In genomic region chr12:8696402-8697100, GRCh38 we compare ENCODE assay signal across 8 cellular contexts. TPM values are rescaled to one million over a fixed set of nuclear protein-coding genes. Genes with fewer than 3 reads are reported as not detected.
DNase-seq lines count a peak whose midpoint lies in the region; ATAC-seq, FAIRE-seq and TF ChIP-seq lines count a peak whose summit lies in the region.

No MANE protein-coding gene starts in this region.

- H3K27ac Mint-ChIP-seq in mesothelial cell of epicardium, result peak overlapping the region; percentile 97

- H3K36me3 ChIP-seq in HUES48 (ENCODE audit: control insufficient read depth, insufficient read depth, low read length) (peaks cover 16% of the 10 kb centered on the region), bronchial epithelial cell (ENCODE audit: control insufficient read depth, insufficient read depth, low read length) (no peaks in the 10 kb centered on the region)

- H3K9me3 Mint-ChIP-seq in mesothelial cell of epicardium, result no peaks in the 10 kb centered on the region

- peak overlapping the region; percentile 96 for H3K4me3 ChIP-seq in HUES48 (ENCODE audit: low read depth, low read length)
- H3K4me3 ChIP-seq in bronchial epithelial cell (ENCODE audit: low read depth, low read length), result peak overlapping the region; percentile 95

- H3K9ac ChIP-seq in HUES48 (ENCODE audit: low read depth, low read length), result peak overlapping the region; percentile 78

- H3K4me3 Mint-ChIP-seq in mesothelial cell of epicardium, result peak overlapping the region; percentile 85

- H3K4me1 ChIP-seq in HUES48 (ENCODE audit: control insufficient read depth, insufficient read depth, low read length), result peaks cover 38% of the 10 kb centered on the region

- H3K9me3 ChIP-seq in HUES48 (ENCODE audit: control insufficient read depth, insufficient read depth, low read length), result no peaks in the 10 kb centered on the region

- FAIRE-seq in bronchial epithelial cell (lab: Jason Lieb, UNC), result no peak

- ATAC-seq in GM18502 (IDR thresholded peaks at IDR 0.05; ENCODE audit: poor library complexity, unreplicated experiment), result no peak

- H3K27me3 ChIP-seq in HUES48 (ENCODE audit: control insufficient read depth, insufficient read depth, low read length), result no peaks in the 10 kb centered on the region
- H3K27me3 ChIP-seq in bronchial epithelial cell (ENCODE audit: control insufficient read depth, insufficient read depth, low read length), result no peaks in the 10 kb centered on the region

- H3K27me3 Mint-ChIP-seq in mesothelial cell of epicardium (ENCODE audit: low read depth), result no peaks in the 10 kb centered on the region

- DNase-seq in bronchial epithelial cell (ENCODE audit: low read depth) (no peak), mesothelial cell of epicardium (ENCODE audit: low spot score in 2 of 2, unreplicated experiment in 2 of 2) (no peak), NCI-H2029 (lab: John Stamatoyannopoulos, UW) (no peak), ecto neural progenitor cell (ENCODE audit: low spot score) (no peak), NCI-H524 treated with DMSO at 0.1 percent for 48 hours (lab: John Stamatoyannopoulos, UW) (no peak)

- no peak for TF ChIP-seq CTCF in 22Rv1 (IDR thresholded peaks at IDR 0.05)
- no peak for TF ChIP-seq CTCF in bronchial epithelial cell (IDR thresholded peaks at IDR 0.05; ENCODE audit: insufficient read depth, low read length, severe bottlenecking)
- TF ChIP-seq CTCF in mesothelial cell of epicardium (IDR thresholded peaks at IDR 0.05; ENCODE audit: unreplicated experiment), result no peak

- H3K27ac ChIP-seq in 22Rv1, result peak overlapping the region; percentile 66; the same call in 1 of the 2 replicates
- peak overlapping the region; percentile 97 for H3K27ac ChIP-seq in HUES48 (ENCODE audit: low read depth, low read length)

- H3K36me3 Mint-ChIP-seq in mesothelial cell of epicardium, result peaks cover 3% of the 10 kb centered on the region

- peaks cover 53% of the 10 kb centered on the region for H3K4me1 Mint-ChIP-seq in mesothelial cell of epicardium

RNA-seq across cellular contexts. Expression of gene RIMKLB, which starts 1.2 kb away (rescaled TPM):
- 36.7 and 42.6 TPM in 2 replicates for total RNA-seq in bronchial epithelial cell
- 121 to 124 TPM (median 123 TPM) in 3 replicates for total RNA-seq in mesothelial cell of epicardium

RNA-seq across cellular contexts. Expression of gene MFAP5, which starts 33.9 kb away (rescaled TPM):
- total RNA-seq in bronchial epithelial cell (6.6 and 9.0 TPM in 2 replicates), mesothelial cell of epicardium (0.60 to 1.8 TPM (median 1.5 TPM) in 3 replicates)
